ENCODE assay signal across 14 cellular contexts in genomic region chr6:44266347-44266746, GRCh38. TPM values are rescaled to one million over a fixed set of nuclear protein-coding genes. Genes with fewer than 3 reads are reported as not detected.
DNase-seq lines count a peak whose midpoint lies in the region; ATAC-seq and TF ChIP-seq lines count a peak whose summit lies in the region.
"Had no signal": no experiment of that assay in that cellular context is flagged by ENCODE, and none has a peak within 500 bp of the region (broad histone marks: within the 10 kb centered on the region; RNA-seq: fewer than 3 reads in every experiment).

No MANE protein-coding gene starts in this region.

- H3K36me3 ChIP-seq in GM23338 (ENCODE audit: insufficient read depth) (no peaks in the 10 kb centered on the region), OCI-LY7 (ENCODE audit: insufficient read depth, low read length) (peaks cover 18% of the 10 kb centered on the region; the same call in 1 of the 2 replicates)

- intact Hi-C loops in activated CD8-positive, alpha-beta T cell treated with anti-CD3 and anti-CD28 coated beads for 36 hours (cut with micrococcal nuclease), result loop anchor here (5.0 kb wide), 1 partner anchor 191 kb away; no protein-coding TSS in a partner anchor
- intact Hi-C loops in OCI-LY7 (cut with micrococcal nuclease; ENCODE audit: unreplicated experiment), result loop anchor here (5.0 kb wide), 1 partner anchor 121 kb away; the partner anchor contains the start of gene CDC5L

- peaks cover 28% of the 10 kb centered on the region for H3K27me3 Mint-ChIP-seq in activated T-cell treated with anti-CD3 and anti-CD28 coated beads, Interleukin-2, amount 50 U/mL, for 24 hours
- H3K27me3 Mint-ChIP-seq in GM23338 (ENCODE audit: insufficient read depth, low read depth, poor library complexity) (peaks cover 42% of the 10 kb centered on the region), progenitor cell of endocrine pancreas (peaks cover 33% of the 10 kb centered on the region)
- H3K27me3 Mint-ChIP-seq in activated CD8-positive, alpha-beta T cell treated with anti-CD3 and anti-CD28 coated beads for 36 hours, result peaks cover 20% of the 10 kb centered on the region

- H3K9me2 ChIP-seq in GM23338 (ENCODE audit: insufficient read depth), result no peaks in the 10 kb centered on the region
- H3K9me2 ChIP-seq in OCI-LY7 (ENCODE audit: insufficient read depth, low read length), result no peaks in the 10 kb centered on the region

- H3K4me2 ChIP-seq in GM23338 (no peak overlapping the region), OCI-LY7 (ENCODE audit: low read length) (no peak overlapping the region)

- 0 out of 2 replicates have a peak, but pooled peaks cover 16% of the 10 kb centered on the region for H3F3A ChIP-seq in GM23338 (replicated peaks; ENCODE audit: low read depth)

- BruUV-seq in OCI-LY7 (replicated peaks; lab: Mats Ljungman, UMichigan), result no TSS peak

- TF ChIP-seq CTCF in GM23338 (conservative IDR thresholded peaks at IDR 0.05; ENCODE audit: low read depth in 2 of 2) (no peak), progenitor cell of endocrine pancreas (IDR thresholded peaks at IDR 0.05; ENCODE audit: unreplicated experiment) (no peak), OCI-LY7 (conservative IDR thresholded peaks at IDR 0.05; ENCODE audit: low read length) (no peak)
- TF ChIP-seq CTCF in activated CD8-positive, alpha-beta T cell treated with anti-CD3 and anti-CD28 coated beads for 36 hours (IDR thresholded peaks at IDR 0.05), result no peak

- no peak for ATAC-seq in GM23338
- ATAC-seq in activated CD8-positive, alpha-beta T cell treated with anti-CD3 and anti-CD28 coated beads for 36 hours, result no peak

- H3K4me3 ChIP-seq in GM23338 (no peak overlapping the region), OCI-LY7 (ENCODE audit: low read depth, low read length, poor library complexity, severe bottlenecking) (no peak overlapping the region)
- H3K4me3 ChIP-seq: lung had no signal

- no peaks in the 10 kb centered on the region for H3K9me3 Mint-ChIP-seq in activated T-cell treated with anti-CD3 and anti-CD28 coated beads, Interleukin-2, amount 50 U/mL, for 24 hours
- H3K9me3 Mint-ChIP-seq in GM23338 (no peaks in the 10 kb centered on the region), progenitor cell of endocrine pancreas (ENCODE audit: low read depth) (no peaks in the 10 kb centered on the region)
- no peaks in the 10 kb centered on the region for H3K9me3 Mint-ChIP-seq in activated CD8-positive, alpha-beta T cell treated with anti-CD3 and anti-CD28 coated beads for 36 hours

- no peak for DNase-seq in activated T-cell treated with anti-CD3 and anti-CD28 coated beads, Interleukin-2, amount 50 U/mL, for 24 hours
- DNase-seq in activated T-cell treated with anti-CD3 and anti-CD28 coated beads, Interleukin-2, amount 50 U/mL, for 1 hour, result no peak
- DNase-seq in GM23338 (ENCODE audit: low spot score) (no peak), progenitor cell of endocrine pancreas (ENCODE audit: low spot score, unreplicated experiment) (no peak), putamen (ENCODE audit: low spot score) (no peak), foreskin melanocyte (no peak), OCI-LY7 (ENCODE audit: low spot score) (no peak)
- DNase-seq in activated CD8-positive, alpha-beta T cell treated with anti-CD3 and anti-CD28 coated beads for 36 hours, result peak; percentile 50
- DNase-seq: activated CD4-positive, CD25-positive, alpha-beta regulatory T cell treated with anti-CD3 and anti-CD28 coated beads, Interleukin-2, amount 50 U/mL, for 72 hours; foreskin fibroblast; NCI-H1092 treated with DMSO at 0.1 percent for 48 hours; PC-9; small intestine had no signal

- CTCF ChIA-PET in activated CD8-positive, alpha-beta T cell treated with anti-CD3 and anti-CD28 coated beads for 36 hours (lab: Charles Lee), result interaction anchor here (0.8 to 6.5 kb wide), 11 partner anchors 10 to 143 kb away, joined by 3 to 182 read pairs (median 12); partner anchors contain the start of genes AARS2, CDC5L, SLC35B2 and SPATS1
- CTCF ChIA-PET in OCI-LY7 (lab: Charles Lee; ENCODE audit: unreplicated experiment), result interaction anchor here (0.6 to 0.9 kb wide), 3 partner anchors 21 to 1393 kb away, joined by 4 to 19 read pairs (median 8); no protein-coding TSS in a partner anchor

- H3K4me1 Mint-ChIP-seq in activated T-cell treated with anti-CD3 and anti-CD28 coated beads, Interleukin-2, amount 50 U/mL, for 24 hours (ENCODE audit: low read depth), result peaks cover 59% of the 10 kb centered on the region
- H3K4me1 Mint-ChIP-seq in GM23338 (peaks cover 57% of the 10 kb centered on the region), progenitor cell of endocrine pancreas (ENCODE audit: low read depth) (peaks cover 14% of the 10 kb centered on the region)
- peaks cover 44% of the 10 kb centered on the region for H3K4me1 Mint-ChIP-seq in activated CD8-positive, alpha-beta T cell treated with anti-CD3 and anti-CD28 coated beads for 36 hours (ENCODE audit: low read depth)

- H3K27ac ChIP-seq in GM23338 (ENCODE audit: low read depth) (no peak overlapping the region), OCI-LY7 (ENCODE audit: low read depth, low read length, poor library complexity, severe bottlenecking) (no peak overlapping the region)
- H3K27ac ChIP-seq: PC-9 had no signal

- H3K4me3 Mint-ChIP-seq in activated T-cell treated with anti-CD3 and anti-CD28 coated beads, Interleukin-2, amount 50 U/mL, for 24 hours, result peak overlapping the region; percentile 51
- H3K4me3 Mint-ChIP-seq in GM23338 (peak overlapping the region; percentile 86), progenitor cell of endocrine pancreas (ENCODE audit: low read depth) (peak overlapping the region; percentile 50)
- H3K4me3 Mint-ChIP-seq in activated CD8-positive, alpha-beta T cell treated with anti-CD3 and anti-CD28 coated beads for 36 hours, result peak overlapping the region; percentile 95

- peaks cover 6% of the 10 kb centered on the region; the same call in 1 of the 2 replicates for H4K20me1 ChIP-seq in GM23338 (replicated peaks; ENCODE audit: insufficient read depth)
- H4K20me1 ChIP-seq in OCI-LY7 (ENCODE audit: insufficient read depth, low read length), result no peaks in the 10 kb centered on the region

- no peaks in the 10 kb centered on the region for H3K9me3 ChIP-seq in OCI-LY7 (ENCODE audit: low read length)

- peaks cover 19% of the 10 kb centered on the region for H3K27me3 ChIP-seq in GM23338 (ENCODE audit: insufficient read depth)

- POLR2A ChIA-PET in activated CD8-positive, alpha-beta T cell treated with anti-CD3 and anti-CD28 coated beads for 36 hours (lab: Charles Lee), result interaction anchor here (1.2 to 17.2 kb wide), 4 partner anchors 11 to 159 kb away, joined by 3 to 486 read pairs (median 7); partner anchors contain the start of gene HSP90AB1
- POLR2A ChIA-PET in OCI-LY7 (lab: Charles Lee), result interaction anchor here (1.6 kb wide), 1 partner anchor 19 kb away, joined by 5 read pairs; the partner anchor contains the start of gene HSP90AB1

- H2AFZ ChIP-seq in GM23338 (no peak overlapping the region), OCI-LY7 (ENCODE audit: low read length) (no peak overlapping the region)
- H2AFZ ChIP-seq: PC-9 had no signal

- H3K27ac Mint-ChIP-seq in activated T-cell treated with anti-CD3 and anti-CD28 coated beads, Interleukin-2, amount 50 U/mL, for 24 hours, result peak overlapping the region; percentile 77
- no peak overlapping the region for H3K27ac Mint-ChIP-seq in GM23338
- H3K27ac Mint-ChIP-seq in activated CD8-positive, alpha-beta T cell treated with anti-CD3 and anti-CD28 coated beads for 36 hours, result peak overlapping the region; percentile 77
- H3K27ac Mint-ChIP-seq in progenitor cell of endocrine pancreas, result no peak overlapping the region

- H3K36me3 Mint-ChIP-seq in activated T-cell treated with anti-CD3 and anti-CD28 coated beads, Interleukin-2, amount 50 U/mL, for 24 hours (ENCODE audit: low read depth), result peaks cover 35% of the 10 kb centered on the region
- no peaks in the 10 kb centered on the region for H3K36me3 Mint-ChIP-seq in GM23338 (ENCODE audit: low read depth)
- H3K36me3 Mint-ChIP-seq in activated CD8-positive, alpha-beta T cell treated with anti-CD3 and anti-CD28 coated beads for 36 hours (ENCODE audit: low read depth), result peaks cover 26% of the 10 kb centered on the region
- H3K36me3 Mint-ChIP-seq in progenitor cell of endocrine pancreas (ENCODE audit: insufficient read depth), result no peaks in the 10 kb centered on the region

- peaks cover 9% of the 10 kb centered on the region; the same call in 1 of the 2 replicates for H3K79me2 ChIP-seq in GM23338 (replicated peaks; ENCODE audit: insufficient read depth)
- peaks cover 36% of the 10 kb centered on the region for H3K79me2 ChIP-seq in OCI-LY7 (ENCODE audit: insufficient read depth, low read depth, low read length)

- H3K4me1 ChIP-seq in GM23338 (ENCODE audit: insufficient read depth), result peaks cover 31% of the 10 kb centered on the region
- H3K4me1 ChIP-seq in OCI-LY7 (ENCODE audit: insufficient read depth, low read length, poor library complexity, severe bottlenecking), result peaks cover 57% of the 10 kb centered on the region

RNA-seq across cellular contexts. Expression of gene NFKBIE, which starts 1.0 kb away (rescaled TPM):
- total RNA-seq in GM23338 (2014; rRNA removed; shearing (Covaris generic)), result 19.8 and 25.9 TPM in 2 replicates
- 12.8 and 14.6 TPM in 2 replicates for polyA plus RNA-seq in GM23338 (2016; fragmentation: Nextera tagmentation; extraction: Ambion mirVana)
- 10 to 100 TPM; 13.3 to 17.9 TPM for total RNA-seq in activated CD8-positive, alpha-beta T cell treated with anti-CD3 and anti-CD28 coated beads for 36 hours
- total RNA-seq in progenitor cell of endocrine pancreas (7.1 TPM in 2 replicates), OCI-LY7 (2022) (22.4 and 24.8 TPM in 2 replicates)
- 27.5 and 43.1 TPM in 2 replicates for total RNA-seq in OCI-LY7 (2014; rRNA removed; shearing (Covaris generic))

RNA-seq across cellular contexts. Expression of gene TMEM151B, which starts 3.9 kb away (rescaled TPM):
- 11.5 and 14.6 TPM in 2 replicates for total RNA-seq in GM23338 (2014; rRNA removed; shearing (Covaris generic))
- 0.91 and 1.5 TPM in 2 replicates for polyA plus RNA-seq in GM23338 (2016; fragmentation: Nextera tagmentation; extraction: Ambion mirVana)
- total RNA-seq in activated CD8-positive, alpha-beta T cell treated with anti-CD3 and anti-CD28 coated beads for 36 hours, result under 1 TPM in 1 of 2 experiments, not detected in 1; 0.05 TPM
- total RNA-seq in progenitor cell of endocrine pancreas (3.5 and 4.7 TPM in 2 replicates), OCI-LY7 (2022) (0.07 and 0.15 TPM in 2 replicates)
- total RNA-seq in OCI-LY7 (2014; rRNA removed; shearing (Covaris generic)), result not detected in 2 replicates
- total RNA-seq: PC-9 had no signal

RNA-seq across cellular contexts. Expression of gene SLC35B2, which starts 9.0 kb away (rescaled TPM):
- total RNA-seq in GM23338 (2014; rRNA removed; shearing (Covaris generic)), result 30.5 and 30.9 TPM in 2 replicates
- polyA plus RNA-seq in GM23338 (2016; fragmentation: Nextera tagmentation; extraction: Ambion mirVana), result 14.0 and 14.7 TPM in 2 replicates
- total RNA-seq in activated CD8-positive, alpha-beta T cell treated with anti-CD3 and anti-CD28 coated beads for 36 hours, result 10 to 100 TPM; 15.4 to 16.7 TPM
- 45.9 and 50.3 TPM in 2 replicates for total RNA-seq in progenitor cell of endocrine pancreas
- total RNA-seq in OCI-LY7 (2014; rRNA removed; shearing (Covaris generic)), result 10.1 and 13.9 TPM in 2 replicates
- 15.3 and 16.5 TPM in 2 replicates for total RNA-seq in OCI-LY7 (2022)

RNA-seq across cellular contexts. Expression of gene HSP90AB1, which starts 19.4 kb away (rescaled TPM):
- 2,361 and 2,444 TPM in 2 replicates for total RNA-seq in GM23338 (2014; rRNA removed; shearing (Covaris generic))
- 1,345 and 1,425 TPM in 2 replicates for polyA plus RNA-seq in GM23338 (2016; fragmentation: Nextera tagmentation; extraction: Ambion mirVana)
- 1,000 to 10,000 TPM; 2,124 to 2,130 TPM for total RNA-seq in activated CD8-positive, alpha-beta T cell treated with anti-CD3 and anti-CD28 coated beads for 36 hours
- 1,214 and 1,216 TPM in 2 replicates for total RNA-seq in progenitor cell of endocrine pancreas
- 911 and 1,004 TPM in 2 replicates for total RNA-seq in OCI-LY7 (2014; rRNA removed; shearing (Covaris generic))
- 1,055 and 1,282 TPM in 2 replicates for total RNA-seq in OCI-LY7 (2022)

RNA-seq across cellular contexts. Expression of gene SLC29A1, which starts 43.0 kb away (rescaled TPM):
- total RNA-seq in GM23338 (2014; rRNA removed; shearing (Covaris generic)), result 149 and 169 TPM in 2 replicates
- polyA plus RNA-seq in GM23338 (2016; fragmentation: Nextera tagmentation; extraction: Ambion mirVana), result 67.6 and 73.1 TPM in 2 replicates
- 10 to 100 TPM; 56.1 to 57.4 TPM for total RNA-seq in activated CD8-positive, alpha-beta T cell treated with anti-CD3 and anti-CD28 coated beads for 36 hours
- 24.1 and 26.2 TPM in 2 replicates for total RNA-seq in progenitor cell of endocrine pancreas
- total RNA-seq in OCI-LY7 (2014; rRNA removed; shearing (Covaris generic)), result 51.5 and 52.6 TPM in 2 replicates
- total RNA-seq in OCI-LY7 (2022), result 54.1 and 64.6 TPM in 2 replicates

Comparison
In these comparisons a context has a peak if more than half of its experiments do, and no peak if none do; other contexts are left out.
1. H3K27ac Mint-ChIP-seq: peak in activated T-cell treated with anti-CD3 and anti-CD28 coated beads, Interleukin-2, amount 50 U/mL, for 24 hours (single experiment) and activated CD8-positive, alpha-beta T cell treated with anti-CD3 and anti-CD28 coated beads for 36 hours (single experiment); none in GM23338 (single experiment) and progenitor cell of endocrine pancreas (single experiment).
2. Peak in every context shown above with its lines, with median percentiles within 50 percentile points of each other: H3K4me3 Mint-ChIP-seq.